In the genomic region with DNA sequence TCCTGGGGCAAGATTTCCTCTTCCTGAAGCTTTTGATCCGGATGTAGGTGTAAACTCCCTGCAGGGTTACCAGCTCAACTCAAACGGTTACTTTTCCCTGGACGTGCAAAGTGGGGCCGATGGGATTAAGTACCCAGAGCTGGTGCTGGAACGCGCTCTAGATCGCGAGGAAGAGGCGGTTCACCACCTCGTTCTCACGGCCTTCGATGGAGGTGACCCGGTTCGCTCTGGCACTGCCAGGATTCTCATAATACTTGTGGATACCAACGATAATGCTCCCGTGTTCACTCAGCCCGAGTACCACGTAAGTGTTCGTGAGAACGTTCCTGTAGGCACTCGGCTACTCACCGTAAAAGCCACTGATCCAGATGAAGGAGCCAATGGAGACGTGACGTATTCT, we compare ENCODE assay signal across 33 cellular contexts. TPM values are rescaled to one million over a fixed set of nuclear protein-coding genes. Genes with fewer than 3 reads are reported as not detected.
DNase-seq lines count a peak whose midpoint lies in the region; ATAC-seq and TF ChIP-seq lines count a peak whose summit lies in the region.
"Had no signal": no experiment of that assay in that cellular context is flagged by ENCODE, and none has a peak within 500 bp of the region (broad histone marks: within the 10 kb centered on the region; RNA-seq: fewer than 3 reads in every experiment).

No MANE protein-coding gene starts in this region.

- no peak for DNase-seq in T-helper 2 cell treated with Interferon-gamma antibody and Interleukin-4, amounts not matched to agents 5 μg/mL and 100 μg/mL, for 36 hours (ENCODE audit: low spot score)
- DNase-seq in T-helper 2 cell (no peak), foreskin fibroblast (no peak), body of pancreas (no peak), H9 (no peak)
- no peak for DNase-seq in activated T-cell treated with anti-CD3 and anti-CD28 coated beads, Interleukin-2, amount 50 U/mL, for 24 hours
- DNase-seq: activated CD4-positive, alpha-beta T cell treated with anti-CD3 and anti-CD28 coated beads for 48 hours; activated CD8-positive, alpha-beta memory T cell treated with anti-CD3 and anti-CD28 coated beads, Interleukin-2, amount 10 ng/mL, durations not matched to agents 7 days and 5 days; activated naive CD4-positive, alpha-beta T cell treated with anti-CD3 and anti-CD28 coated beads for 36 hours; AML-193; amygdala; CD4-positive, alpha-beta T cell; colonic mucosa; effector memory CD8-positive, alpha-beta T cell; hypothalamus; left lung; NCI-H1105; NCI-H2029; NCI-H524 treated with DMSO at 0.1 percent for 48 hours; NK-92 treated with Interleukin-12 subunit alpha and Interleukin-12 subunit beta, amount 100 ng/mL, for 24 hours; ovary; PC-3; stimulated activated CD4-positive, alpha-beta T cell treated with anti-CD3 and anti-CD28 coated beads, Interleukin-4, amount 100 ng/mL, for 4 hours had no signal

- H3K36me3 Mint-ChIP-seq in T-helper 2 cell treated with Interferon-gamma antibody and Interleukin-4, amounts not matched to agents 5 μg/mL and 100 μg/mL, for 36 hours (ENCODE audit: low read depth) = no peaks in the 10 kb centered on the region
- no peaks in the 10 kb centered on the region for H3K36me3 Mint-ChIP-seq in activated T-helper 17 cell treated with anti-CD3 and anti-CD28 coated beads, Interleukin-2, amount 50 U/mL, for 72 hours (ENCODE audit: low read depth)
- H3K36me3 Mint-ChIP-seq in H9 (ENCODE audit: insufficient read depth in 1 of 3, low read depth in 3 of 3) = peaks cover 20 to 68% (median 50%) of the 10 kb centered on the region in 3 experiments
- peaks cover 10% of the 10 kb centered on the region for H3K36me3 Mint-ChIP-seq in activated T-cell treated with anti-CD3 and anti-CD28 coated beads, Interleukin-2, amount 50 U/mL, for 24 hours (ENCODE audit: low read depth)
- H3K36me3 Mint-ChIP-seq: stimulated activated memory B cell treated with anti-CD40 and anti-IgM and Interleukin-4, amounts not matched to agents 10 μg/mL and 1 μg/mL and 100 μg/mL, for 72 hours had no signal

- H2AK5ac ChIP-seq in H9 (ENCODE audit: insufficient read length, low read length) = no peak overlapping the region

- no peak overlapping the region for H3K9ac ChIP-seq in skeletal muscle satellite cell (ENCODE audit: low read depth, low read length)
- H3K9ac ChIP-seq in H9 (ENCODE audit: extremely low read depth, insufficient read length, low read length) = no peak overlapping the region

- H3K79me2 ChIP-seq in H9 (ENCODE audit: insufficient read depth, low read length) = no peaks in the 10 kb centered on the region

- intact Hi-C loops in body of pancreas (cut with DNase I) = no loop called here

- H3K14ac ChIP-seq in H9 (ENCODE audit: insufficient read depth, low read length) = no peak overlapping the region

- no peak overlapping the region for H4K5ac ChIP-seq in H9 (ENCODE audit: insufficient read length, low read depth, low read length)

- peak overlapping the region; percentile 59 for H3K4me2 ChIP-seq in skeletal muscle satellite cell (ENCODE audit: low read length)
- no peak overlapping the region for H3K4me2 ChIP-seq in H9 (ENCODE audit: insufficient read depth, insufficient read length, low read length)
- H3K4me2 ChIP-seq: GM23338 had no signal

- H3K4me3 ChIP-seq in foreskin fibroblast (ENCODE audit: low read depth in 1 of 2, low read length in 2 of 2) = peak overlapping the region; percentile 41
- H3K4me3 ChIP-seq in skeletal muscle satellite cell (ENCODE audit: low read length) = peak overlapping the region; percentile 62
- no peak overlapping the region for H3K4me3 ChIP-seq in body of pancreas
- H3K4me3 ChIP-seq: cardiac muscle cell, colonic mucosa, GM23338, left lung had no signal

- H3K18ac ChIP-seq in H9 (ENCODE audit: insufficient read length, low read depth, low read length) = no peak overlapping the region

- H2BK20ac ChIP-seq in H9 (ENCODE audit: low read depth, low read length, poor library complexity, severe bottlenecking) = no peak overlapping the region

- H3K27ac Mint-ChIP-seq in T-helper 2 cell treated with Interferon-gamma antibody and Interleukin-4, amounts not matched to agents 5 μg/mL and 100 μg/mL, for 36 hours = no peak overlapping the region
- no peak overlapping the region for H3K27ac Mint-ChIP-seq in activated T-helper 17 cell treated with anti-CD3 and anti-CD28 coated beads, Interleukin-2, amount 50 U/mL, for 72 hours
- no peak overlapping the region for H3K27ac Mint-ChIP-seq in H9
- no peak overlapping the region for H3K27ac Mint-ChIP-seq in activated T-cell treated with anti-CD3 and anti-CD28 coated beads, Interleukin-2, amount 50 U/mL, for 24 hours
- H3K27ac Mint-ChIP-seq: activated CD8-positive, alpha-beta memory T cell treated with anti-CD3 and anti-CD28 coated beads, Interleukin-2, amount 10 ng/mL, durations not matched to agents 7 days and 5 days; activated naive CD4-positive, alpha-beta T cell treated with anti-CD3 and anti-CD28 coated beads for 36 hours; CD4-positive, alpha-beta T cell; effector memory CD8-positive, alpha-beta T cell; GM23338; nephron; stimulated activated memory B cell treated with anti-CD40 and anti-IgM and Interleukin-4, amounts not matched to agents 10 μg/mL and 1 μg/mL and 100 μg/mL, for 72 hours had no signal

- H4K91ac ChIP-seq in H9 (ENCODE audit: insufficient read length, low read depth, low read length) = no peak overlapping the region

- H3K23me2 ChIP-seq in H9 (ENCODE audit: insufficient read length, low read depth, low read length, poor library complexity, severe bottlenecking) = no peaks in the 10 kb centered on the region

- TF ChIP-seq CTCF in foreskin fibroblast (IDR thresholded peaks at IDR 0.05; ENCODE audit: low read depth, low read length) (no peak), body of pancreas (IDR thresholded peaks at IDR 0.05) (no peak), H9 (conservative IDR thresholded peaks at IDR 0.05) (no peak)

- no peak overlapping the region for H3T11ph ChIP-seq in H9 (ENCODE audit: low read length)

- peaks cover 15% of the 10 kb centered on the region for H3K27me3 Mint-ChIP-seq in T-helper 2 cell treated with Interferon-gamma antibody and Interleukin-4, amounts not matched to agents 5 μg/mL and 100 μg/mL, for 36 hours (ENCODE audit: low read depth)
- H3K27me3 Mint-ChIP-seq in activated T-helper 17 cell treated with anti-CD3 and anti-CD28 coated beads, Interleukin-2, amount 50 U/mL, for 72 hours = peaks cover 43% of the 10 kb centered on the region
- H3K27me3 Mint-ChIP-seq in H9 (ENCODE audit: low read depth) = peaks cover 3% of the 10 kb centered on the region
- H3K27me3 Mint-ChIP-seq in activated T-cell treated with anti-CD3 and anti-CD28 coated beads, Interleukin-2, amount 50 U/mL, for 24 hours = peaks cover 93% of the 10 kb centered on the region

- H4K8ac ChIP-seq in H9 (replicated peaks; ENCODE audit: insufficient read length, low read depth, low read length) = no peak overlapping the region

- H3K9me3 Mint-ChIP-seq in T-helper 2 cell treated with Interferon-gamma antibody and Interleukin-4, amounts not matched to agents 5 μg/mL and 100 μg/mL, for 36 hours = peaks cover 22% of the 10 kb centered on the region
- H3K9me3 Mint-ChIP-seq in activated T-helper 17 cell treated with anti-CD3 and anti-CD28 coated beads, Interleukin-2, amount 50 U/mL, for 72 hours = peaks cover 11% of the 10 kb centered on the region
- H3K9me3 Mint-ChIP-seq in H9 = peaks cover 60 to 63% of the 10 kb centered on the region in 2 experiments
- peaks cover 36% of the 10 kb centered on the region for H3K9me3 Mint-ChIP-seq in activated T-cell treated with anti-CD3 and anti-CD28 coated beads, Interleukin-2, amount 50 U/mL, for 24 hours

- H3K79me1 ChIP-seq in H9 (ENCODE audit: insufficient read depth, low read depth, low read length, poor library complexity, severe bottlenecking) = no peaks in the 10 kb centered on the region

- H2BK5ac ChIP-seq in H9 (ENCODE audit: insufficient read length, low read length) = no peak overlapping the region

- no peak overlapping the region for H3K23ac ChIP-seq in H9 (ENCODE audit: insufficient read length, low read depth, low read length)

- H2AFZ ChIP-seq in H9 (ENCODE audit: low read length) = no peak overlapping the region
- H2AFZ ChIP-seq: GM23338 had no signal

- H3K56ac ChIP-seq in H9 (ENCODE audit: insufficient read length, low read depth, low read length) = no peak overlapping the region

- H3K27me3 ChIP-seq in skeletal muscle satellite cell (ENCODE audit: control insufficient read depth, insufficient read depth, low read length) = no peaks in the 10 kb centered on the region
- no peaks in the 10 kb centered on the region for H3K27me3 ChIP-seq in body of pancreas
- no peaks in the 10 kb centered on the region for H3K27me3 ChIP-seq in H9 (ENCODE audit: insufficient read depth, low read length)
- H3K27me3 ChIP-seq: cardiac muscle cell, colonic mucosa, ovary, right atrium auricular region had no signal

- peaks cover 2% of the 10 kb centered on the region for H3K4me1 Mint-ChIP-seq in T-helper 2 cell treated with Interferon-gamma antibody and Interleukin-4, amounts not matched to agents 5 μg/mL and 100 μg/mL, for 36 hours (ENCODE audit: low read depth)
- H3K4me1 Mint-ChIP-seq in activated T-helper 17 cell treated with anti-CD3 and anti-CD28 coated beads, Interleukin-2, amount 50 U/mL, for 72 hours = no peaks in the 10 kb centered on the region
- H3K4me1 Mint-ChIP-seq in H9 = peaks cover 2 to 3% of the 10 kb centered on the region in 2 experiments; a peak in 2 of 4 replicates
- peaks cover 2% of the 10 kb centered on the region for H3K4me1 Mint-ChIP-seq in activated T-cell treated with anti-CD3 and anti-CD28 coated beads, Interleukin-2, amount 50 U/mL, for 24 hours (ENCODE audit: low read depth)
- H3K4me1 Mint-ChIP-seq: nephron; stimulated activated memory B cell treated with anti-CD40 and anti-IgM and Interleukin-4, amounts not matched to agents 10 μg/mL and 1 μg/mL and 100 μg/mL, for 72 hours had no signal

- H3K4ac ChIP-seq in H9 (ENCODE audit: low read depth, low read length) = no peak overlapping the region

- H2BK15ac ChIP-seq in H9 (ENCODE audit: low read depth, low read length) = no peak overlapping the region

- TF ChIP-seq POLR2A in body of pancreas (IDR thresholded peaks at IDR 0.05) = no peak

- no peak for ATAC-seq in activated T-helper 17 cell treated with anti-CD3 and anti-CD28 coated beads, Interleukin-2, amount 50 U/mL, for 72 hours (replicated peaks)
- ATAC-seq in body of pancreas = no peak
- ATAC-seq: activated CD8-positive, alpha-beta memory T cell treated with anti-CD3 and anti-CD28 coated beads, Interleukin-2, amount 10 ng/mL, durations not matched to agents 7 days and 5 days; effector memory CD8-positive, alpha-beta T cell; gastroesophageal sphincter; GM23338; left lung; PC-3; stimulated activated memory B cell treated with anti-CD40 and anti-IgM and Interleukin-4, amounts not matched to agents 10 μg/mL and 1 μg/mL and 100 μg/mL, for 72 hours had no signal

- peaks cover 16% of the 10 kb centered on the region for H3K9me3 ChIP-seq in skeletal muscle satellite cell (replicated peaks; ENCODE audit: low read length)
- peaks cover 0 to 72% (median 3%) of the 10 kb centered on the region in 3 donors for H3K9me3 ChIP-seq in body of pancreas
- peaks cover 32% of the 10 kb centered on the region for H3K9me3 ChIP-seq in H9 (ENCODE audit: control insufficient read depth, low read depth, low read length)
- H3K9me3 ChIP-seq: colonic mucosa had no signal

- no peaks in the 10 kb centered on the region for H3K4me1 ChIP-seq in skeletal muscle satellite cell (ENCODE audit: control insufficient read depth, insufficient read depth, low read length)
- no peaks in the 10 kb centered on the region for H3K4me1 ChIP-seq in body of pancreas
- H3K4me1 ChIP-seq in H9 (ENCODE audit: insufficient read depth, low read length) = no peaks in the 10 kb centered on the region
- H3K4me1 ChIP-seq: colonic mucosa, gastroesophageal sphincter, left lung, right atrium auricular region had no signal

- H4K20me1 ChIP-seq in H9 (ENCODE audit: control insufficient read depth, insufficient read depth, insufficient read length) = no peaks in the 10 kb centered on the region

- H3K36me3 ChIP-seq in skeletal muscle satellite cell (ENCODE audit: insufficient read depth, low read length) = no peaks in the 10 kb centered on the region
- H3K36me3 ChIP-seq in body of pancreas (replicated peaks in 1 of 2; ENCODE audit: insufficient read depth in 1 of 2, low read depth in 2 of 2) = no peaks in the 10 kb centered on the region
- H3K36me3 ChIP-seq: cardiac muscle cell, colonic mucosa, left lung, ovary, right atrium auricular region had no signal

- H2BK12ac ChIP-seq in H9 (ENCODE audit: insufficient read length, low read depth, low read length) = no peak overlapping the region

- peak overlapping the region; percentile 61 for H3K4me3 Mint-ChIP-seq in T-helper 2 cell treated with Interferon-gamma antibody and Interleukin-4, amounts not matched to agents 5 μg/mL and 100 μg/mL, for 36 hours
- H3K4me3 Mint-ChIP-seq in activated T-helper 17 cell treated with anti-CD3 and anti-CD28 coated beads, Interleukin-2, amount 50 U/mL, for 72 hours = peak overlapping the region; percentile 43
- H3K4me3 Mint-ChIP-seq in H9 = no peak overlapping the region
- no peak overlapping the region for H3K4me3 Mint-ChIP-seq in activated T-cell treated with anti-CD3 and anti-CD28 coated beads, Interleukin-2, amount 50 U/mL, for 24 hours
- H3K4me3 Mint-ChIP-seq: activated CD8-positive, alpha-beta memory T cell treated with anti-CD3 and anti-CD28 coated beads, Interleukin-2, amount 10 ng/mL, durations not matched to agents 7 days and 5 days; CD4-positive, alpha-beta T cell; GM23338; nephron; stimulated activated memory B cell treated with anti-CD40 and anti-IgM and Interleukin-4, amounts not matched to agents 10 μg/mL and 1 μg/mL and 100 μg/mL, for 72 hours had no signal

- H3K27ac ChIP-seq in body of pancreas (no peak overlapping the region), H9 (ENCODE audit: insufficient read length, low read depth, low read length) (no peak overlapping the region)
- H3K27ac ChIP-seq: 22Rv1, cardiac muscle cell, colonic mucosa, gastroesophageal sphincter, left lung, ovary, VCaP had no signal

- 33 to 54% methylated on average over 24 of the region's 24 CpGs for WGBS in body of pancreas, 2 donors
- no CpG with 5 or more reads among the region's 24 CpGs for WGBS in H9 (ENCODE audit: extremely low coverage, insufficient read length, low lambda C conversion rate)

- no peak overlapping the region for H2BK120ac ChIP-seq in H9 (ENCODE audit: low read depth, low read length, poor library complexity, severe bottlenecking)

RNA-seq across cellular contexts. Expression of gene PCDHGA4, which starts 0.8 kb away (rescaled TPM):
- total RNA-seq in activated T-helper 17 cell treated with anti-CD3 and anti-CD28 coated beads, Interleukin-2, amount 50 U/mL, for 72 hours = under 1 TPM in 1 of 2 donors, not detected in 1; 0.32 TPM
- 2.5 and 4.8 TPM in 2 replicates for total RNA-seq in skeletal muscle satellite cell (2012; rRNA removed)
- total RNA-seq in body of pancreas (10 to 100 TPM in 1 of 2 donors, 1 to 10 TPM in 1; 6.7 to 10.9 TPM), H9 (2021) (2.3 and 2.6 TPM in 2 replicates)
- total RNA-seq: activated naive CD4-positive, alpha-beta T cell treated with anti-CD3 and anti-CD28 coated beads for 36 hours had no signal

RNA-seq across cellular contexts. Expression of gene PCDHGB2, which starts 4.2 kb away (rescaled TPM):
- under 1 TPM; 0.17 to 0.34 TPM for total RNA-seq in activated T-helper 17 cell treated with anti-CD3 and anti-CD28 coated beads, Interleukin-2, amount 50 U/mL, for 72 hours
- 1.8 and 2.4 TPM in 2 replicates for total RNA-seq in skeletal muscle satellite cell (2012; rRNA removed)
- total RNA-seq in body of pancreas (1 to 10 TPM; 2.3 to 9.3 TPM), H9 (2021) (3.2 and 3.8 TPM in 2 replicates)
- total RNA-seq: activated naive CD4-positive, alpha-beta T cell treated with anti-CD3 and anti-CD28 coated beads for 36 hours had no signal

RNA-seq across cellular contexts. Expression of gene PCDHGB1, which starts 5.7 kb away (rescaled TPM):
- total RNA-seq in activated T-helper 17 cell treated with anti-CD3 and anti-CD28 coated beads, Interleukin-2, amount 50 U/mL, for 72 hours = not detected
- 0.51 and 1.7 TPM in 2 replicates for total RNA-seq in skeletal muscle satellite cell (2012; rRNA removed)
- 1 to 10 TPM; 3.9 to 6.9 TPM for total RNA-seq in body of pancreas
- 5.0 and 5.2 TPM in 2 replicates for total RNA-seq in H9 (2021)
- total RNA-seq: activated CD8-positive, alpha-beta memory T cell treated with anti-CD3 and anti-CD28 coated beads, Interleukin-2, amount 10 ng/mL, durations not matched to agents 7 days and 5 days; activated naive CD4-positive, alpha-beta T cell treated with anti-CD3 and anti-CD28 coated beads for 36 hours had no signal

RNA-seq across cellular contexts. Expression of gene PCDHGA5, which starts 8.3 kb away (rescaled TPM):
- under 1 TPM in 1 of 2 donors, not detected in 1; 0.11 TPM for total RNA-seq in activated T-helper 17 cell treated with anti-CD3 and anti-CD28 coated beads, Interleukin-2, amount 50 U/mL, for 72 hours
- 1.0 and 1.7 TPM in 2 replicates for total RNA-seq in skeletal muscle satellite cell (2012; rRNA removed)
- 1 to 10 TPM; 5.6 to 6.0 TPM for total RNA-seq in body of pancreas
- total RNA-seq in H9 (2021) = 1.1 and 1.3 TPM in 2 replicates

RNA-seq across cellular contexts. Expression of gene PCDHGA3, which starts 12.0 kb away (rescaled TPM):
- under 1 TPM in 1 of 2 donors, not detected in 1; 0.09 TPM for total RNA-seq in activated T-helper 17 cell treated with anti-CD3 and anti-CD28 coated beads, Interleukin-2, amount 50 U/mL, for 72 hours
- 1.0 and 1.7 TPM in 2 replicates for total RNA-seq in skeletal muscle satellite cell (2012; rRNA removed)
- total RNA-seq in body of pancreas (10 to 100 TPM in 1 of 2 donors, 1 to 10 TPM in 1; 4.2 to 11.2 TPM), H9 (2021) (0.88 and 0.94 TPM in 2 replicates)
- total RNA-seq: activated naive CD4-positive, alpha-beta T cell treated with anti-CD3 and anti-CD28 coated beads for 36 hours; CD4-positive, alpha-beta T cell; PC-3 had no signal

Comparison
In these comparisons a context has a peak if more than half of its experiments do, and no peak if none do; other contexts are left out.
1. H3K4me3 Mint-ChIP-seq: peak in T-helper 2 cell treated with Interferon-gamma antibody and Interleukin-4, amounts not matched to agents 5 μg/mL and 100 μg/mL, for 36 hours (single experiment) and activated T-helper 17 cell treated with anti-CD3 and anti-CD28 coated beads, Interleukin-2, amount 50 U/mL, for 72 hours (single experiment); none in H9 (0 of 2) and activated T-cell treated with anti-CD3 and anti-CD28 coated beads, Interleukin-2, amount 50 U/mL, for 24 hours (single experiment).
2. H3K4me3 ChIP-seq: peak in foreskin fibroblast (2 of 2) and skeletal muscle satellite cell (single experiment); none in body of pancreas (0 of 2).